Comparison of ENCODE assay signal across 1 cellular context in the genomic region with DNA sequence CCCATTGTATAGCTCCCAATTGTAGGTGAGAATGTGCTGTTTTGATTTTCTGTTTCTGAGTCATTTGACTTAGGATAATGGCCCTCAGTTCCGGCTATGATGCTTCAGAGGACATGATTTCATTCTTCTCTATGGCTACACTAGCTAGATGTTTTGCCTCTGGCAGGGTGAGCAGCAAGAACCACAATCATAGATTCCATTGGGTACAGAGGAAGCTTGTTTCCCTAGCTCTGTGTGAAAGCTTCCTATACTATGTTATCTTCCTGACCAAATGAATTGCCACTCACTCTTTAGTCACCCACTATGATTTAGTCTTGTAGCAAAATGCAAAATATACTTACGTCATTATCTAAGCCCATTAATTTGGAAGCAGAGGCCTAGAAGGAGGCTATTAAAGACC.
TF ChIP-seq lines count a peak whose summit lies in the region.

No MANE protein-coding gene starts in this region.

TF ChIP-seq in IMR-90, 13 proteins besides CTCF, POLR2A, EP300 and RAD21 (continued from another document):
- no peak for TF ChIP-seq MXI1 (IDR thresholded peaks at IDR 0.05; ENCODE audit: borderline replicate concordance, low read depth, low read length)
